Comparison of ENCODE assay signal across 29 cellular contexts in the genomic region with DNA sequence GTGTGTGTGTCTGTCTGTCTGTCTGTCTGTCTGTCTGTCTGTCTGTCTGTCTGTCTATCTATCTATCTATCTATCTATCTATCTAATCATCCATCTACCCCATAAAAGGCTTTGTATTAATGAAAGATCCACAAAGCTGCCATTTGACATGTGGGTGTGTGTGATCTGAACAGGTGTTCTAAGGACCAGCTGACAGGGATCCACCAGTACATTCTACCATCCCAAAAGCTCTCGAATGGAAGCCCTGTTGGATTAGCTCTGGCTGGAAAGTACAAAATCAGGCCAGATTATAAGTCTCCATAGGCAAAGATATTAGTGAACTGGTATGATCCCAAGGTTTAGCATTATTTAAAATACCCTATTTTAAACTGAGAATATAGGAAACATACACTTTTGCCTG.
"Had no signal": no experiment of that assay in that cellular context is flagged by ENCODE, and none has a peak within 500 bp of the region (broad histone marks: within the 10 kb centered on the region; RNA-seq: fewer than 3 reads in every experiment).

No MANE protein-coding gene starts in this region.

- H3K27ac Mint-ChIP-seq: activated B cell treated with CpG ODN at 0.5 μM for 24 hours; activated naive CD4-positive, alpha-beta T cell treated with anti-CD3 and anti-CD28 coated beads for 36 hours; activated T-helper 2 cell treated with anti-CD3 and anti-CD28 coated beads, Interferon-gamma antibody, Interleukin-2, Interleukin-4, amounts not matched to agents 10 μg/mL and 5 μg/mL and 100 μg/mL, durations not matched to agents 14 hours and 24 hours and 36 hours; dendritic cell treated with granulocyte-macrophage colony-stimulating factor and Interleukin-4, amounts not matched to agents 40 ng/mL and 50 ng/mL, for 4 days; endodermal cell; T-cell; T-helper 1 cell treated with Interleukin-12 subunit alpha and Interleukin-12 subunit beta and Interleukin-4 antibody, amounts not matched to agents 30 μg/mL and 1 μg/mL, for 36 hours; T-helper 2 cell treated with Interferon-gamma antibody and Interleukin-4, amounts not matched to agents 5 μg/mL and 100 μg/mL, for 36 hours had no signal

- H3K4me3 ChIP-seq: coronary artery, dorsolateral prefrontal cortex had no signal

- H3K27ac ChIP-seq: brain microvascular endothelial cell, coronary artery, dorsolateral prefrontal cortex, WERI-Rb-1 had no signal

- ATAC-seq: activated CD4-positive, CD25-positive, alpha-beta regulatory T cell treated with anti-CD3 and anti-CD28 coated beads, Interleukin-2, amount 50 U/mL, for 24 hours; activated CD8-positive, alpha-beta T cell treated with anti-CD3 and anti-CD28 coated beads for 36 hours; activated T-cell treated with anti-CD3 and anti-CD28 coated beads, Interleukin-2, amount 50 U/mL, for 4 hours; esophagus mucosa; T-cell had no signal

- H3K4me3 Mint-ChIP-seq: activated B cell treated with CpG ODN at 0.5 μM for 24 hours; activated CD8-positive, alpha-beta T cell treated with anti-CD3 and anti-CD28 coated beads for 36 hours; activated naive CD4-positive, alpha-beta T cell treated with anti-CD3 and anti-CD28 coated beads for 36 hours; activated naive CD8-positive, alpha-beta T cell; activated T-cell treated with anti-CD3 and anti-CD28 coated beads, Interleukin-2, amount 50 U/mL, for 4 hours; central memory CD8-positive, alpha-beta T cell; dendritic cell treated with granulocyte-macrophage colony-stimulating factor and Interleukin-4, amounts not matched to agents 40 ng/mL and 50 ng/mL, for 4 days; endodermal cell; T-cell; T-helper 1 cell treated with Interleukin-12 subunit alpha and Interleukin-12 subunit beta and Interleukin-4 antibody, amounts not matched to agents 30 μg/mL and 1 μg/mL, for 36 hours; T-helper 2 cell treated with Interferon-gamma antibody and Interleukin-4, amounts not matched to agents 5 μg/mL and 100 μg/mL, for 36 hours had no signal

- H3K27me3 ChIP-seq: brain microvascular endothelial cell, dorsolateral prefrontal cortex had no signal

- H3K36me3 ChIP-seq: brain microvascular endothelial cell had no signal

- DNase-seq: activated B cell treated with CpG ODN at 0.5 μM for 24 hours; activated CD4-positive, alpha-beta T cell treated with anti-CD3 and anti-CD28 coated beads for 48 hours; activated CD4-positive, alpha-beta T cell treated with anti-CD3 and anti-CD28 coated beads, Interleukin-2, amount 50 U/mL, for 1 hour; activated CD4-positive, alpha-beta T cell treated with anti-CD3 and anti-CD28 coated beads, Interleukin-2, amount 50 U/mL, for 48 hours; activated CD8-positive, alpha-beta memory T cell treated with anti-CD3 and anti-CD28 coated beads for 24 hours; activated CD8-positive, alpha-beta T cell treated with anti-CD3 and anti-CD28 coated beads for 36 hours; activated effector memory CD4-positive, alpha-beta T cell treated with anti-CD3 and anti-CD28 coated beads, Interleukin-2, amount 50 U/mL, for 16 hours; activated naive CD4-positive, alpha-beta T cell treated with anti-CD3 and anti-CD28 coated beads for 36 hours; activated T-cell treated with anti-CD3 and anti-CD28 coated beads, Interleukin-2, amount 50 U/mL, for 4 hours; amniotic stem cell; anterior cingulate cortex; brain microvascular endothelial cell; dorsolateral prefrontal cortex; effector memory CD4-positive, alpha-beta T cell; endodermal cell; foreskin fibroblast; head of caudate nucleus; T-cell; T1000; WERI-Rb-1 had no signal

- H3K4me1 Mint-ChIP-seq: activated B cell treated with CpG ODN at 0.5 μM for 24 hours; central memory CD8-positive, alpha-beta T cell; T-cell had no signal

- H3K9me3 Mint-ChIP-seq: activated B cell treated with CpG ODN at 0.5 μM for 24 hours; activated CD8-positive, alpha-beta T cell treated with anti-CD3 and anti-CD28 coated beads for 36 hours; activated naive CD4-positive, alpha-beta T cell treated with anti-CD3 and anti-CD28 coated beads for 36 hours; activated T-cell treated with anti-CD3 and anti-CD28 coated beads, Interleukin-2, amount 50 U/mL, for 4 hours; activated T-helper 2 cell treated with anti-CD3 and anti-CD28 coated beads, Interferon-gamma antibody, Interleukin-2, Interleukin-4, amounts not matched to agents 10 μg/mL and 5 μg/mL and 100 μg/mL, durations not matched to agents 14 hours and 24 hours and 36 hours; central memory CD8-positive, alpha-beta T cell; dendritic cell treated with granulocyte-macrophage colony-stimulating factor and Interleukin-4, amounts not matched to agents 40 ng/mL and 50 ng/mL, for 4 days; endodermal cell; T-cell; T-helper 1 cell treated with Interleukin-12 subunit alpha and Interleukin-12 subunit beta and Interleukin-4 antibody, amounts not matched to agents 30 μg/mL and 1 μg/mL, for 36 hours; T-helper 2 cell treated with Interferon-gamma antibody and Interleukin-4, amounts not matched to agents 5 μg/mL and 100 μg/mL, for 36 hours had no signal

- H3K27me3 Mint-ChIP-seq: activated B cell treated with CpG ODN at 0.5 μM for 24 hours; activated CD8-positive, alpha-beta T cell treated with anti-CD3 and anti-CD28 coated beads for 36 hours; activated naive CD8-positive, alpha-beta T cell; central memory CD8-positive, alpha-beta T cell; dendritic cell treated with granulocyte-macrophage colony-stimulating factor and Interleukin-4, amounts not matched to agents 40 ng/mL and 50 ng/mL, for 4 days; T-cell had no signal
